Comparison of ENCODE assay signal across 14 cellular contexts in the genomic region with DNA sequence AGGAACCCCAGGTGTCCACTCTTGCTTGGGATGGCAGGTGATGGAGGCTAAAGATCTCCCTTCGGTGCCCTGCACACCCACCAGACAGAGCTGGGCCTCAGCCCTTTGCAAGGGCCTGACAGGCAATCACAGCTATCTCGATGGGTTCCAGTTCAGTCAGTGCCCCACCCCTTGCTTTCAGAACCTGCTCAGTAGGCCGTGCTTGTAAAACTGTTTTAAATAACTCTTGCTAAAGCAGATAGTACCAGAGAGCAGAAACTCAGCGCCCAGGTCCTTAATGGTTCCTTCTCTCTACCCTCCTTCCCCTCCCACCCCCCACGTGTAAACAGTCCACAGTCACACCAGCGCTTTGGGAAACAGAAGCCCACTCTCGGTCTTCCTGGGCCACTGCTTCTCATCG. TPM values are rescaled to one million over a fixed set of nuclear protein-coding genes. Genes with fewer than 3 reads are reported as not detected.
A peak's percentile ranks its signal among the peaks of the same experiment; 100 is the strongest.
DNase-seq lines count a peak whose midpoint lies in the region; ATAC-seq and TF ChIP-seq lines count a peak whose summit lies in the region.
"Had no signal": no experiment of that assay in that cellular context is flagged by ENCODE, and none has a peak within 500 bp of the region (broad histone marks: within the 10 kb centered on the region; RNA-seq: fewer than 3 reads in every experiment).

No MANE protein-coding gene starts in this region.

- no peaks in the 10 kb centered on the region for H3K79me2 ChIP-seq in Karpas-422 (ENCODE audit: low read length)

- no peaks in the 10 kb centered on the region for H3K9me3 ChIP-seq in CD4-positive, alpha-beta T cell (ENCODE audit: control insufficient read depth, low read length)
- H3K9me3 ChIP-seq in Karpas-422 (ENCODE audit: low read length): no peaks in the 10 kb centered on the region

- H4K20me1 ChIP-seq in Karpas-422 (ENCODE audit: insufficient read depth, low read depth, low read length): no peaks in the 10 kb centered on the region

- CTCF ChIA-PET in CD4-positive, alpha-beta T cell (lab: Charles Lee): interaction anchor here (1.2 to 2.1 kb wide), 4 partner anchors 64 to 166 kb away, joined by 3 to 10 read pairs (median 4); no protein-coding TSS in a partner anchor

- ATAC-seq in CD4-positive, alpha-beta T cell (ENCODE audit: poor library complexity): no peak
- no peak for ATAC-seq in effector memory CD8-positive, alpha-beta T cell (replicated peaks)
- no peak for ATAC-seq in GM21526 (IDR thresholded peaks at IDR 0.05; ENCODE audit: low FRiP score, unreplicated experiment)

- H3K9me3 Mint-ChIP-seq in CD4-positive, alpha-beta T cell: no peaks in the 10 kb centered on the region
- H3K9me3 Mint-ChIP-seq in effector memory CD8-positive, alpha-beta T cell: no peaks in the 10 kb centered on the region
- H3K9me3 Mint-ChIP-seq in nephron progenitor cell: no peaks in the 10 kb centered on the region

- no peak for TF ChIP-seq CTCF in CD4-positive, alpha-beta T cell (IDR thresholded peaks at IDR 0.05)
- TF ChIP-seq CTCF in nephron progenitor cell (IDR thresholded peaks at IDR 0.05) (no peak), brain microvascular endothelial cell (IDR thresholded peaks at IDR 0.05; ENCODE audit: low read depth, low read length, missing control alignments) (no peak)

- no peak overlapping the region for H3K27ac Mint-ChIP-seq in CD4-positive, alpha-beta T cell
- peak overlapping the region; percentile 32 to 50 for H3K27ac Mint-ChIP-seq in effector memory CD8-positive, alpha-beta T cell
- no peak overlapping the region for H3K27ac Mint-ChIP-seq in nephron progenitor cell

- H3K4me3 ChIP-seq in Karpas-422 (ENCODE audit: low read length): peak overlapping the region; percentile 71; the same call in 1 of the 2 replicates
- H3K4me3 ChIP-seq in brain microvascular endothelial cell (ENCODE audit: low read depth, low read length): no peak overlapping the region

- no peaks in the 10 kb centered on the region for H3K36me3 Mint-ChIP-seq in CD4-positive, alpha-beta T cell (ENCODE audit: low read depth)
- no peaks in the 10 kb centered on the region for H3K36me3 Mint-ChIP-seq in effector memory CD8-positive, alpha-beta T cell (ENCODE audit: insufficient read depth)
- peaks cover 6% of the 10 kb centered on the region for H3K36me3 Mint-ChIP-seq in nephron progenitor cell (ENCODE audit: low read depth)

- intact Hi-C loops in CD4-positive, alpha-beta T cell (cut with DNase I, micrococcal nuclease): loop anchor here in 1 of 2 experiments (5.0 kb wide), 1 partner anchor 201 kb away; no protein-coding TSS in a partner anchor

- no peak for DNase-seq in CD4-positive, alpha-beta T cell
- DNase-seq in Karpas-422: no peak
- DNase-seq in effector memory CD8-positive, alpha-beta T cell: no peak
- no peak for DNase-seq in nephron progenitor cell
- no peak for DNase-seq in NCI-H2227 (lab: John Stamatoyannopoulos, UW; ENCODE audit: unreplicated experiment)
- no peak for DNase-seq in NCI-H510A (lab: John Stamatoyannopoulos, UW)
- DNase-seq in brain microvascular endothelial cell: no peak
- DNase-seq: aorta; GOT3; NCI-H2081; Right ventricle myocardium superior; stimulated activated CD4-positive, alpha-beta T cell treated with anti-CD3 and anti-CD28 coated beads, Interleukin-4, amount 100 ng/mL, for 1 hour had no signal

- no peaks in the 10 kb centered on the region for H3K27me3 Mint-ChIP-seq in CD4-positive, alpha-beta T cell
- H3K27me3 Mint-ChIP-seq in effector memory CD8-positive, alpha-beta T cell: peaks cover 0 to 2% of the 10 kb centered on the region in 2 donors
- H3K27me3 Mint-ChIP-seq in nephron progenitor cell (ENCODE audit: low read depth, poor library complexity): peaks cover 19% of the 10 kb centered on the region

- POLR2A ChIA-PET in CD4-positive, alpha-beta T cell (lab: Charles Lee): no interaction called here

- H3K27ac ChIP-seq in CD4-positive, alpha-beta T cell (ENCODE audit: low read depth, low read length): no peak overlapping the region
- H3K27ac ChIP-seq in Karpas-422 (ENCODE audit: low read length): no peak overlapping the region
- no peak overlapping the region for H3K27ac ChIP-seq in brain microvascular endothelial cell

- no peaks in the 10 kb centered on the region for H3K27me3 ChIP-seq in CD4-positive, alpha-beta T cell (ENCODE audit: control insufficient read depth, insufficient read depth, low read length)
- no peaks in the 10 kb centered on the region for H3K27me3 ChIP-seq in Karpas-422 (ENCODE audit: low read length)
- no peaks in the 10 kb centered on the region for H3K27me3 ChIP-seq in brain microvascular endothelial cell (replicated peaks)

- H3K9me2 ChIP-seq in Karpas-422 (replicated peaks; ENCODE audit: insufficient read depth, low read length): no peaks in the 10 kb centered on the region

- peak overlapping the region; percentile 79 for H3K9ac ChIP-seq in Karpas-422 (ENCODE audit: low read length)

- H3K36me3 ChIP-seq in Karpas-422 (ENCODE audit: insufficient read depth, low read length) (no peaks in the 10 kb centered on the region), brain microvascular endothelial cell (replicated peaks) (peaks cover 4% of the 10 kb centered on the region)

- H3K4me1 ChIP-seq in Karpas-422 (ENCODE audit: low read length): peaks cover 17% of the 10 kb centered on the region

- peaks cover 8% of the 10 kb centered on the region for H3K4me1 Mint-ChIP-seq in CD4-positive, alpha-beta T cell (ENCODE audit: low read depth)
- peaks cover 6 to 7% of the 10 kb centered on the region in 2 donors for H3K4me1 Mint-ChIP-seq in effector memory CD8-positive, alpha-beta T cell (ENCODE audit: low read depth in 2 of 2)
- H3K4me1 Mint-ChIP-seq in nephron progenitor cell: peaks cover 74% of the 10 kb centered on the region

- peak overlapping the region; percentile 63 for H3K4me3 Mint-ChIP-seq in CD4-positive, alpha-beta T cell
- peak overlapping the region; percentile 66 to 71 for H3K4me3 Mint-ChIP-seq in effector memory CD8-positive, alpha-beta T cell
- peak overlapping the region; percentile 59 for H3K4me3 Mint-ChIP-seq in nephron progenitor cell

- peak overlapping the region; percentile 97; the same call in 1 of the 2 replicates for H2AFZ ChIP-seq in Karpas-422 (ENCODE audit: low read length)

- peak overlapping the region; percentile 80 for H3K4me2 ChIP-seq in Karpas-422 (ENCODE audit: low read depth, low read length, poor library complexity, severe bottlenecking)

- in situ Hi-C loops in brain microvascular endothelial cell (cut with HindIII; ENCODE audit: low pct_ligation_motif_present, low sequenced_read_pairs): no loop called here

RNA-seq across cellular contexts. Expression of gene C6orf132, which starts 39.2 kb away (rescaled TPM):
- not detected for total RNA-seq in CD4-positive, alpha-beta T cell
- 0.11 and 0.83 TPM in 2 replicates for total RNA-seq in Karpas-422 (2014; rRNA removed; shearing (Covaris generic); ENCODE audit: low replicate concordance)
- total RNA-seq: mononuclear cell had no signal

RNA-seq across cellular contexts. Expression of gene TAF8, which starts 52.9 kb away (rescaled TPM):
- 10 to 100 TPM; 30.1 to 34.7 TPM for total RNA-seq in CD4-positive, alpha-beta T cell
- total RNA-seq in Karpas-422 (2014; rRNA removed; shearing (Covaris generic); ENCODE audit: low replicate concordance): 25.8 and 25.9 TPM in 2 replicates

Comparison
In these comparisons a context has a peak if more than half of its experiments do, and no peak if none do; other contexts are left out.
1. H3K27ac Mint-ChIP-seq: peak in effector memory CD8-positive, alpha-beta T cell (2 of 2); none in CD4-positive, alpha-beta T cell (single experiment) and nephron progenitor cell (single experiment).
2. Peak in every context shown above with its lines, with median percentiles within 50 percentile points of each other: H3K4me3 Mint-ChIP-seq.